8 cellular contexts compared by ENCODE assay signal in genomic region chr16:22813946-22814325, GRCh38. TPM values are rescaled to one million over a fixed set of nuclear protein-coding genes. Genes with fewer than 3 reads are reported as not detected.
DNase-seq lines count a peak whose midpoint lies in the region; ATAC-seq and TF ChIP-seq lines count a peak whose summit lies in the region.

TSS of gene HS3ST2 (plus strand) at chr16:22814162. CDS start at chr16:22814611, 449 bp downstream.

- peaks cover 6% of the 10 kb centered on the region for H3K4me1 Mint-ChIP-seq in nephron
- H3K4me1 Mint-ChIP-seq in activated CD4-positive, alpha-beta memory T cell treated with anti-CD3 and anti-CD28 coated beads for 36 hours (ENCODE audit: low read depth), result peaks cover 6% of the 10 kb centered on the region

- CTCF ChIA-PET in activated CD4-positive, alpha-beta memory T cell treated with anti-CD3 and anti-CD28 coated beads for 36 hours (lab: Charles Lee), result no interaction called here

- DNase-seq in COLO668 (lab: John Stamatoyannopoulos, UW; ENCODE audit: unreplicated experiment), result peak; percentile 87
- DNase-seq in NCI-H2029 treated with DMSO at 0.1 percent for 48 hours (lab: John Stamatoyannopoulos, UW), result peak; percentile 3
- DNase-seq in NCI-H187 treated with DMSO at 0.1 percent for 48 hours (lab: John Stamatoyannopoulos, UW), result no peak
- no peak for DNase-seq in activated CD4-positive, alpha-beta memory T cell treated with anti-CD3 and anti-CD28 coated beads for 36 hours

- intact Hi-C loops in activated CD4-positive, alpha-beta memory T cell treated with anti-CD3 and anti-CD28 coated beads for 36 hours (cut with micrococcal nuclease), result no loop called here

- TF ChIP-seq CTCF in nephron (IDR thresholded peaks at IDR 0.05; ENCODE audit: unreplicated experiment in 3 of 3), result peak in 2 of 3 experiments; percentile 26 to 36

- ATAC-seq in esophagus mucosa (peak; percentile 32), HG02840 (IDR thresholded peaks at IDR 0.05; ENCODE audit: low FRiP score, unreplicated experiment) (no peak), HG03442 (IDR thresholded peaks at IDR 0.05; ENCODE audit: unreplicated experiment) (no peak)

- no peaks in the 10 kb centered on the region for H3K36me3 Mint-ChIP-seq in nephron (ENCODE audit: low read depth)
- H3K36me3 Mint-ChIP-seq in activated CD4-positive, alpha-beta memory T cell treated with anti-CD3 and anti-CD28 coated beads for 36 hours, result no peaks in the 10 kb centered on the region

- peak within 1 kb of the TSS; percentile 77 to 81 (median 78) for H3K4me3 Mint-ChIP-seq in nephron
- no peak within 1 kb of the TSS for H3K4me3 Mint-ChIP-seq in activated CD4-positive, alpha-beta memory T cell treated with anti-CD3 and anti-CD28 coated beads for 36 hours

- no peaks in the 10 kb centered on the region for H3K9me3 Mint-ChIP-seq in nephron
- no peaks in the 10 kb centered on the region for H3K9me3 Mint-ChIP-seq in activated CD4-positive, alpha-beta memory T cell treated with anti-CD3 and anti-CD28 coated beads for 36 hours

- POLR2A ChIA-PET in activated CD4-positive, alpha-beta memory T cell treated with anti-CD3 and anti-CD28 coated beads for 36 hours (lab: Charles Lee), result no interaction called here

- H3K27me3 Mint-ChIP-seq in nephron (ENCODE audit: low read depth), result peaks cover 82% of the 10 kb centered on the region
- H3K27me3 Mint-ChIP-seq in activated CD4-positive, alpha-beta memory T cell treated with anti-CD3 and anti-CD28 coated beads for 36 hours, result peaks cover 38% of the 10 kb centered on the region

- H3K27ac Mint-ChIP-seq in nephron, result no peak within 1 kb of the TSS
- H3K27ac Mint-ChIP-seq in activated CD4-positive, alpha-beta memory T cell treated with anti-CD3 and anti-CD28 coated beads for 36 hours, result no peak within 1 kb of the TSS

RNA-seq across cellular contexts. Expression of gene HS3ST2, which starts in this region (rescaled TPM):
- 0.12 TPM for total RNA-seq in esophagus mucosa
- total RNA-seq in activated CD4-positive, alpha-beta memory T cell treated with anti-CD3 and anti-CD28 coated beads for 36 hours, result not detected

Comparison
In these comparisons a context has a peak if more than half of its experiments do, and no peak if none do; other contexts are left out.
1. Peak in ATAC-seq in esophagus mucosa; RNA of the gene not detected or under 1 TPM.
2. DNase-seq: peak in COLO668 (single experiment) and NCI-H2029 treated with DMSO at 0.1 percent for 48 hours (single experiment); none in NCI-H187 treated with DMSO at 0.1 percent for 48 hours (single experiment) and activated CD4-positive, alpha-beta memory T cell treated with anti-CD3 and anti-CD28 coated beads for 36 hours (single experiment).